35 cellular contexts compared by ENCODE assay signal in the genomic region with DNA sequence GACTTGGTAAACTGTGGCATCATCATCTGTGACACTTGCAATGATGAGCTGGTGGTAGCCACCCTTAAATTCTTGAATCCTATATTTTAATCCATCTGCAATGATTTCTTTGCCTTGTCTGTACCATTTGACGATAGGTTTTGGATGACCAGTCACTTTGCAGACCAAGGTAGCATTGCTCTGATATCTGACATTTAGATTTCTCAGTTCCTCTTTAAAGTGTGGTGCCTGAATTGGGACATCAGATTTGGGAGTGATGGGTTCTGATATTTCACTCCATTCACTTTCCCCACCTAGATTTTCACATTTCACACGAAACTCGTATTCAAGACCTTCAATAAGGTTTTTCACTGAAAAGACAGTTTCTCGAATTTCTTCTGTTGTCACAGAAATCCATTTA.
"Had no signal": no experiment of that assay in that cellular context is flagged by ENCODE, and none has a peak within 500 bp of the region (broad histone marks: within the 10 kb centered on the region; RNA-seq: fewer than 3 reads in every experiment).

No MANE protein-coding gene starts in this region.

- H3K36me3 ChIP-seq: breast epithelium, SJSA1 had no signal

- H3K4me3 ChIP-seq: body of pancreas, breast epithelium, Peyer's patch, SJSA1 had no signal

- H3K4me3 Mint-ChIP-seq: activated CD4-positive, alpha-beta T cell treated with anti-CD3 and anti-CD28 coated beads for 36 hours; activated CD4-positive, alpha-beta T cell treated with anti-CD3 and anti-CD28 coated beads, Interleukin-2, amount 10 ng/mL, durations not matched to agents 7 days and 5 days; activated CD8-positive, alpha-beta T cell treated with anti-CD3 and anti-CD28 coated beads, Interleukin-2, amount 10 ng/mL, durations not matched to agents 7 days and 5 days; activated naive CD4-positive, alpha-beta T cell treated with anti-CD3 and anti-CD28 coated beads, Interleukin-2, amount 50 U/mL, for 24 hours; activated naive CD8-positive, alpha-beta T cell treated with anti-CD3 and anti-CD28 coated beads, Interleukin-2, amount 10 ng/mL, durations not matched to agents 7 days and 5 days; activated T-cell treated with anti-CD3 and anti-CD28 coated beads, Interleukin-2, amount 50 U/mL, for 24 hours; T-helper 1 cell treated with Interleukin-12 subunit alpha and Interleukin-12 subunit beta and Interleukin-4 antibody, amounts not matched to agents 30 μg/mL and 1 μg/mL, for 36 hours; T-helper 2 cell treated with Interferon-gamma antibody and Interleukin-4, amounts not matched to agents 5 μg/mL and 100 μg/mL, for 36 hours had no signal

- H3K27ac ChIP-seq: body of pancreas, breast epithelium, Peyer's patch, SJSA1 had no signal

- H3K27me3 Mint-ChIP-seq: activated CD4-positive, alpha-beta T cell treated with anti-CD3 and anti-CD28 coated beads for 36 hours; activated CD4-positive, alpha-beta T cell treated with anti-CD3 and anti-CD28 coated beads, Interleukin-2, amount 10 ng/mL, durations not matched to agents 7 days and 5 days; activated naive CD4-positive, alpha-beta T cell treated with anti-CD3 and anti-CD28 coated beads, Interleukin-2, amount 50 U/mL, for 24 hours; activated naive CD8-positive, alpha-beta T cell treated with anti-CD3 and anti-CD28 coated beads, Interleukin-2, amount 10 ng/mL, durations not matched to agents 7 days and 5 days; activated T-cell treated with anti-CD3 and anti-CD28 coated beads, Interleukin-2, amount 50 U/mL, for 24 hours had no signal

- H3K27ac Mint-ChIP-seq: activated CD4-positive, alpha-beta T cell treated with anti-CD3 and anti-CD28 coated beads for 36 hours; activated CD4-positive, alpha-beta T cell treated with anti-CD3 and anti-CD28 coated beads, Interleukin-2, amount 10 ng/mL, durations not matched to agents 7 days and 5 days; activated CD8-positive, alpha-beta T cell treated with anti-CD3 and anti-CD28 coated beads, Interleukin-2, amount 10 ng/mL, durations not matched to agents 7 days and 5 days; activated naive CD4-positive, alpha-beta T cell treated with anti-CD3 and anti-CD28 coated beads, Interleukin-2, amount 50 U/mL, for 24 hours; activated naive CD8-positive, alpha-beta T cell treated with anti-CD3 and anti-CD28 coated beads, Interleukin-2, amount 10 ng/mL, durations not matched to agents 7 days and 5 days; activated T-cell treated with anti-CD3 and anti-CD28 coated beads, Interleukin-2, amount 50 U/mL, for 24 hours; activated T-helper 2 cell treated with anti-CD3 and anti-CD28 coated beads, Interferon-gamma antibody, Interleukin-2, Interleukin-4, amounts not matched to agents 10 μg/mL and 5 μg/mL and 100 μg/mL, durations not matched to agents 14 hours and 24 hours and 36 hours; T-helper 1 cell treated with Interleukin-12 subunit alpha and Interleukin-12 subunit beta and Interleukin-4 antibody, amounts not matched to agents 30 μg/mL and 1 μg/mL, for 36 hours; T-helper 2 cell treated with Interferon-gamma antibody and Interleukin-4, amounts not matched to agents 5 μg/mL and 100 μg/mL, for 36 hours had no signal

- H3K27me3 ChIP-seq: body of pancreas, breast epithelium, Peyer's patch, SJSA1 had no signal

- H3K9me3 ChIP-seq: body of pancreas, breast epithelium, Peyer's patch, SJSA1, SK-N-SH had no signal

- H3K9me3 Mint-ChIP-seq: activated naive CD4-positive, alpha-beta T cell treated with anti-CD3 and anti-CD28 coated beads, Interleukin-2, amount 50 U/mL, for 24 hours; activated T-cell treated with anti-CD3 and anti-CD28 coated beads, Interleukin-2, amount 50 U/mL, for 24 hours; activated T-helper 2 cell treated with anti-CD3 and anti-CD28 coated beads, Interferon-gamma antibody, Interleukin-2, Interleukin-4, amounts not matched to agents 10 μg/mL and 5 μg/mL and 100 μg/mL, durations not matched to agents 14 hours and 24 hours and 36 hours; T-helper 1 cell treated with Interleukin-12 subunit alpha and Interleukin-12 subunit beta and Interleukin-4 antibody, amounts not matched to agents 30 μg/mL and 1 μg/mL, for 36 hours; T-helper 2 cell treated with Interferon-gamma antibody and Interleukin-4, amounts not matched to agents 5 μg/mL and 100 μg/mL, for 36 hours had no signal

- H3K4me1 ChIP-seq: body of pancreas, breast epithelium, Peyer's patch, SJSA1 had no signal

- FAIRE-seq: astrocyte, TTC549 had no signal

- DNase-seq: activated CD4-positive, alpha-beta T cell treated with anti-CD3 and anti-CD28 coated beads for 36 hours; activated CD4-positive, alpha-beta T cell treated with anti-CD3 and anti-CD28 coated beads, Interleukin-2, amount 10 ng/mL, durations not matched to agents 7 days and 5 days; activated CD4-positive, alpha-beta T cell treated with anti-CD3 and anti-CD28 coated beads, Interleukin-2, amount 50 U/mL, for 48 hours; activated CD8-positive, alpha-beta T cell treated with anti-CD3 and anti-CD28 coated beads, Interleukin-2, amount 10 ng/mL, durations not matched to agents 7 days and 5 days; activated gamma-delta T cell; activated naive CD4-positive, alpha-beta T cell treated with Interleukin-2 at 50 U/mL for 16 hours; activated naive CD8-positive, alpha-beta T cell treated with anti-CD3 and anti-CD28 coated beads, Interleukin-2, amount 10 ng/mL, durations not matched to agents 7 days and 5 days; activated T-cell treated with anti-CD3 and anti-CD28 coated beads, Interleukin-2, amount 50 U/mL, for 24 hours; amygdala; body of pancreas; NCI-H1092 treated with DMSO at 0.1 percent for 48 hours; NCI-H1417; NCI-H146; NCI-H187; NCI-H2029 treated with DMSO at 0.1 percent for 48 hours; NCI-H2107; NCI-H2171; NCI-H510A; NCI-H526; NCI-H748 treated with DMSO at 0.1 percent for 48 hours; NK-92 treated with Interleukin-12 subunit alpha and Interleukin-12 subunit beta, amount 100 ng/mL, for 24 hours; PC-3; Peyer's patch; RPMI8226; SHP77 treated with DMSO at 0.1 percent for 48 hours; SK-N-SH had no signal

- ATAC-seq: activated CD4-positive, alpha-beta T cell treated with anti-CD3 and anti-CD28 coated beads for 36 hours; activated CD4-positive, CD25-positive, alpha-beta regulatory T cell treated with anti-CD3 and anti-CD28 coated beads, Interleukin-2, amount 50 U/mL, for 24 hours; activated CD8-positive, alpha-beta T cell treated with anti-CD3 and anti-CD28 coated beads, Interleukin-2, amount 10 ng/mL, durations not matched to agents 7 days and 5 days; body of pancreas; PC-3 had no signal
